Comparison of ENCODE assay signal across 19 cellular contexts in the genomic region with DNA sequence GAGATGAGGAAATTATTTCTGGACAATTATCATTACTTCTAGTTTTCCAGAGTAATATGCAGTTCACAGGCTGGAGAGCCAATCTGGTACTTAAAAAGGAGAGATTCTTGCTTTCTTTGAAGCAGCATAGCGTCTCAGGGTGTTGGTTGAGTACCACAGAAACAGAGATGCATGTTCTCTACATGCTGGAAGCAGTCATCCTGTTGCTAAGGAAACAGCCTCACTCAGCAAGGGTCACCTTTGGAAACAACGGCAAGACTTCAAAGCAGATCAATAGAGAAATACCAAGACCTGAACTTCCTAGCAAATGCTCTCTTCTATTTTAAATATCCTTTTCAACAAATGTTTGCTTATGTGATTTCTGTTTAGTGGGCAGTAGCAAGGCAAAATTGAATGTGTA.
A peak's percentile ranks its signal among the peaks of the same experiment; 100 is the strongest.
DNase-seq lines count a peak whose midpoint lies in the region; ATAC-seq and TF ChIP-seq lines count a peak whose summit lies in the region.
"Had no signal": no experiment of that assay in that cellular context is flagged by ENCODE, and none has a peak within 500 bp of the region (broad histone marks: within the 10 kb centered on the region; RNA-seq: fewer than 3 reads in every experiment).

No MANE protein-coding gene starts in this region.

- no peak for ATAC-seq in HG02678 (IDR thresholded peaks at IDR 0.05; ENCODE audit: unreplicated experiment)
- ATAC-seq: CD8-positive, alpha-beta T cell had no signal

- H3K9me3 ChIP-seq in neural cell (ENCODE audit: low read length), result no peaks in the 10 kb centered on the region
- H3K9me3 ChIP-seq: BLaER1 treated with 17β-estradiol and CSF1 and Interleukin-3, amounts not matched to agents 10 nM and 100 nM had no signal

- no peaks in the 10 kb centered on the region for H3K36me3 ChIP-seq in neural cell (ENCODE audit: insufficient read depth, low read length)
- H3K36me3 ChIP-seq: BLaER1 treated with 17β-estradiol and CSF1 and Interleukin-3, amounts not matched to agents 10 nM and 100 nM had no signal

- no peak for TF ChIP-seq CTCF in brain (conservative IDR thresholded peaks at IDR 0.05)
- TF ChIP-seq CTCF in neural cell (IDR thresholded peaks at IDR 0.05; ENCODE audit: poor library complexity, severe bottlenecking), result no peak

- H3K4me3 ChIP-seq in neural cell (ENCODE audit: low read length), result peak overlapping the region; percentile 58
- H3K4me3 ChIP-seq: BLaER1 treated with 17β-estradiol and CSF1 and Interleukin-3, amounts not matched to agents 10 nM and 100 nM; PC-9 had no signal

- H3K4me2 ChIP-seq in neural cell (ENCODE audit: low read length), result peak overlapping the region; percentile 90
- H3K4me2 ChIP-seq: BLaER1 treated with 17β-estradiol and CSF1 and Interleukin-3, amounts not matched to agents 10 nM and 100 nM; PC-9 had no signal

- no peak for TF ChIP-seq RAD21 in neural cell (conservative IDR thresholded peaks at IDR 0.05)

- no peaks in the 10 kb centered on the region for H3K9me3 Mint-ChIP-seq in brain
- H3K9me3 Mint-ChIP-seq: H9, IgD-negative memory B cell had no signal

- DNase-seq in Ammon's horn (ENCODE audit: low spot score) (peak; percentile 47), NCI-H1417 treated with DMSO at 0.1 percent for 48 hours (lab: John Stamatoyannopoulos, UW) (peak; percentile 46), cortex of kidney (lab: John Stamatoyannopoulos, UW) (no peak), D341Med (ENCODE audit: low spot score) (no peak)
- DNase-seq: CD8-positive, alpha-beta T cell; DND-41; H9; Kasumi-1; MM.1S; NCI-H1105; NCI-H187 treated with DMSO at 0.1 percent for 48 hours; NCI-H82; PC-9; T-helper 1 cell had no signal

- H3K79me2 ChIP-seq in neural cell (replicated peaks; ENCODE audit: insufficient read depth, low read length), result peaks cover 68% of the 10 kb centered on the region

- peak; percentile 64 for TF ChIP-seq EP300 in neural cell (conservative IDR thresholded peaks at IDR 0.05; ENCODE audit: poor library complexity, severe bottlenecking)

- H2AFZ ChIP-seq in neural cell (ENCODE audit: low read depth, low read length), result peak overlapping the region; percentile 49
- H2AFZ ChIP-seq: PC-9 had no signal

- peak overlapping the region; percentile 3 to 68 (median 41) for H3K4me3 Mint-ChIP-seq in brain
- H3K4me3 Mint-ChIP-seq: CD8-positive, alpha-beta T cell; H9; IgD-negative memory B cell had no signal

- peaks cover 8% of the 10 kb centered on the region for H3F3A ChIP-seq in neural cell (ENCODE audit: insufficient read depth, low read length, poor library complexity, severe bottlenecking)

- H3K9me2 ChIP-seq in neural cell (ENCODE audit: insufficient read depth, low read length), result no peaks in the 10 kb centered on the region

- no peaks in the 10 kb centered on the region for H3K27me3 ChIP-seq in neural cell (ENCODE audit: insufficient read depth, low read depth, low read length)
- H3K27me3 ChIP-seq: BLaER1 treated with 17β-estradiol and CSF1 and Interleukin-3, amounts not matched to agents 10 nM and 100 nM had no signal

- H3K27ac ChIP-seq in neural cell (ENCODE audit: low read length), result peak overlapping the region; percentile 94
- H3K27ac ChIP-seq: BLaER1 treated with 17β-estradiol and CSF1 and Interleukin-3, amounts not matched to agents 10 nM and 100 nM; PC-9 had no signal

- peaks cover 87% of the 10 kb centered on the region for H3K4me1 Mint-ChIP-seq in brain

- no peaks in the 10 kb centered on the region for H4K20me1 ChIP-seq in neural cell (ENCODE audit: insufficient read depth)
- H4K20me1 ChIP-seq: BLaER1 treated with 17β-estradiol and CSF1 and Interleukin-3, amounts not matched to agents 10 nM and 100 nM had no signal

- peak overlapping the region; percentile 14 to 89 (median 80) for H3K27ac Mint-ChIP-seq in brain
- H3K27ac Mint-ChIP-seq: CD8-positive, alpha-beta T cell; H9 had no signal

- H3K36me3 Mint-ChIP-seq in brain, result no peaks in the 10 kb centered on the region
- H3K36me3 Mint-ChIP-seq: CD8-positive, alpha-beta T cell; IgD-negative memory B cell had no signal

- no peaks in the 10 kb centered on the region for H3K27me3 Mint-ChIP-seq in brain
- H3K27me3 Mint-ChIP-seq: IgD-negative memory B cell had no signal

- H3K9ac ChIP-seq in neural cell (ENCODE audit: low read length), result peak overlapping the region; percentile 61
- H3K9ac ChIP-seq: BLaER1 treated with 17β-estradiol and CSF1 and Interleukin-3, amounts not matched to agents 10 nM and 100 nM had no signal

TF ChIP-seq in neural cell, 6 proteins besides CTCF, POLR2A, EP300 and RAD21:
- TF ChIP-seq SMC3 (conservative IDR thresholded peaks at IDR 0.05; ENCODE audit: poor library complexity), result peak; percentile 55
- TF ChIP-seq POLR2AphosphoS5 (IDR thresholded peaks at IDR 0.05), result peak; percentile 70
- peak; percentile 69 for TF ChIP-seq MXI1 (conservative IDR thresholded peaks at IDR 0.05; ENCODE audit: poor library complexity, severe bottlenecking)
- TF ChIP-seq EZH2 (IDR thresholded peaks at IDR 0.05; ENCODE audit: borderline replicate concordance, insufficient read depth, low read length, poor library complexity, severe bottlenecking), result no peak
- TF ChIP-seq, protein P1, sequence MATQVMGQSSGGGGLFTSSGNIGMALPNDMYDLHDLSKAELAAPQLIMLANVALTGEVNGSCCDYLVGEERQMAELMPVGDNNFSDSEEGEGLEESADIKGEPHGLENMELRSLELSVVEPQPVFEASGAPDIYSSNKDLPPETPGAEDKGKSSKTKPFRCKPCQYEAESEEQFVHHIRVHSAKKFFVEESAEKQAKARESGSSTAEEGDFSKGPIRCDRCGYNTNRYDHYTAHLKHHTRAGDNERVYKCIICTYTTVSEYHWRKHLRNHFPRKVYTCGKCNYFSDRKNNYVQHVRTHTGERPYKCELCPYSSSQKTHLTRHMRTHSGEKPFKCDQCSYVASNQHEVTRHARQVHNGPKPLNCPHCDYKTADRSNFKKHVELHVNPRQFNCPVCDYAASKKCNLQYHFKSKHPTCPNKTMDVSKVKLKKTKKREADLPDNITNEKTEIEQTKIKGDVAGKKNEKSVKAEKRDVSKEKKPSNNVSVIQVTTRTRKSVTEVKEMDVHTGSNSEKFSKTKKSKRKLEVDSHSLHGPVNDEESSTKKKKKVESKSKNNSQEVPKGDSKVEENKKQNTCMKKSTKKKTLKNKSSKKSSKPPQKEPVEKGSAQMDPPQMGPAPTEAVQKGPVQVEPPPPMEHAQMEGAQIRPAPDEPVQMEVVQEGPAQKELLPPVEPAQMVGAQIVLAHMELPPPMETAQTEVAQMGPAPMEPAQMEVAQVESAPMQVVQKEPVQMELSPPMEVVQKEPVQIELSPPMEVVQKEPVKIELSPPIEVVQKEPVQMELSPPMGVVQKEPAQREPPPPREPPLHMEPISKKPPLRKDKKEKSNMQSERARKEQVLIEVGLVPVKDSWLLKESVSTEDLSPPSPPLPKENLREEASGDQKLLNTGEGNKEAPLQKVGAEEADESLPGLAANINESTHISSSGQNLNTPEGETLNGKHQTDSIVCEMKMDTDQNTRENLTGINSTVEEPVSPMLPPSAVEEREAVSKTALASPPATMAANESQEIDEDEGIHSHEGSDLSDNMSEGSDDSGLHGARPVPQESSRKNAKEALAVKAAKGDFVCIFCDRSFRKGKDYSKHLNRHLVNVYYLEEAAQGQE (IDR thresholded peaks at IDR 0.05; ENCODE audit: borderline replicate concordance), result peak; percentile 71
- TF ChIP-seq TAF1 (IDR thresholded peaks at IDR 0.05; ENCODE audit: low read depth), result no peak

Comparison
In these comparisons a context has a peak if more than half of its experiments do, and no peak if none do; other contexts are left out.
1. DNase-seq: peak in Ammon's horn (single experiment) and NCI-H1417 treated with DMSO at 0.1 percent for 48 hours (single experiment); none in cortex of kidney (single experiment) and D341Med (single experiment).